2 cellular contexts compared by ENCODE assay signal in genomic region chr7:123681561-123681960, GRCh38.
TF ChIP-seq lines count a peak whose summit lies in the region.

No MANE protein-coding gene starts in this region.

TF ChIP-seq in IMR-90, 13 proteins besides CTCF, POLR2A, EP300 and RAD21:
- TF ChIP-seq USF2 (IDR thresholded peaks at IDR 0.05; ENCODE audit: low read depth, low read length): no peak
- no peak for TF ChIP-seq NFE2L2 (IDR thresholded peaks at IDR 0.05; ENCODE audit: low read depth, low read length)
- no peak for TF ChIP-seq CEBPB (IDR thresholded peaks at IDR 0.05; ENCODE audit: low read depth, low read length)
- no peak for TF ChIP-seq SMC3 (IDR thresholded peaks at IDR 0.05; ENCODE audit: low read depth, low read length)
- no peak for TF ChIP-seq FOS (IDR thresholded peaks at IDR 0.05; ENCODE audit: low read depth, low read length)
- no peak; the same call in 1 of the 2 replicates for TF ChIP-seq BHLHE40 (IDR thresholded peaks at IDR 0.05; ENCODE audit: low read depth, low read length)
- no peak for TF ChIP-seq MAFK (IDR thresholded peaks at IDR 0.05; ENCODE audit: low read depth, low read length)
- TF ChIP-seq RCOR1 (IDR thresholded peaks at IDR 0.05; ENCODE audit: insufficient replicate concordance, low read length): no peak
- no peak for TF ChIP-seq CHD1 (IDR thresholded peaks at IDR 0.05; ENCODE audit: low read depth, low read length)
- TF ChIP-seq MAZ (IDR thresholded peaks at IDR 0.05; ENCODE audit: borderline replicate concordance, low read depth, low read length): no peak
- TF ChIP-seq, protein P1, sequence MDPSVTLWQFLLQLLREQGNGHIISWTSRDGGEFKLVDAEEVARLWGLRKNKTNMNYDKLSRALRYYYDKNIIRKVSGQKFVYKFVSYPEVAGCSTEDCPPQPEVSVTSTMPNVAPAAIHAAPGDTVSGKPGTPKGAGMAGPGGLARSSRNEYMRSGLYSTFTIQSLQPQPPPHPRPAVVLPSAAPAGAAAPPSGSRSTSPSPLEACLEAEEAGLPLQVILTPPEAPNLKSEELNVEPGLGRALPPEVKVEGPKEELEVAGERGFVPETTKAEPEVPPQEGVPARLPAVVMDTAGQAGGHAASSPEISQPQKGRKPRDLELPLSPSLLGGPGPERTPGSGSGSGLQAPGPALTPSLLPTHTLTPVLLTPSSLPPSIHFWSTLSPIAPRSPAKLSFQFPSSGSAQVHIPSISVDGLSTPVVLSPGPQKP (IDR thresholded peaks at IDR 0.05; ENCODE audit: borderline replicate concordance, low read depth, low read length): no peak
- TF ChIP-seq MXI1 (IDR thresholded peaks at IDR 0.05; ENCODE audit: borderline replicate concordance, low read depth, low read length): no peak

TF ChIP-seq in liver, 16 proteins besides CTCF, POLR2A, EP300 and RAD21 (continued from another document):
- TF ChIP-seq ATF3 (IDR thresholded peaks at IDR 0.05) (peak; percentile 56), SP1 (IDR thresholded peaks at IDR 0.05) (peak; percentile 80), HNF4G (IDR thresholded peaks at IDR 0.05) (peak; percentile 23), JUND (IDR thresholded peaks at IDR 0.05) (peak; percentile 62 to 85), FOXA2 (IDR thresholded peaks at IDR 0.05) (peak; percentile 97), EGR1 (IDR thresholded peaks at IDR 0.05; ENCODE audit: low read depth in 2 of 2) (no peak), YY1 (IDR thresholded peaks at IDR 0.05) (peak; percentile 92), TAF1 (conservative IDR thresholded peaks at IDR 0.05) (no peak), FOXA1 (IDR thresholded peaks at IDR 0.05) (peak; percentile 96), RXRA (IDR thresholded peaks at IDR 0.05) (peak; percentile 91), REST (IDR thresholded peaks at IDR 0.05) (peak; percentile 61), GABPA (IDR thresholded peaks at IDR 0.05 in 1 of 2, conservative IDR thresholded peaks at IDR 0.05 in 1 of 2) (no peak), HNF4A (conservative IDR thresholded peaks at IDR 0.05) (peak; percentile 86 to 89), ZBTB33 (IDR thresholded peaks at IDR 0.05) (peak; percentile 76)
- TF ChIP-seq, protein P2, sequence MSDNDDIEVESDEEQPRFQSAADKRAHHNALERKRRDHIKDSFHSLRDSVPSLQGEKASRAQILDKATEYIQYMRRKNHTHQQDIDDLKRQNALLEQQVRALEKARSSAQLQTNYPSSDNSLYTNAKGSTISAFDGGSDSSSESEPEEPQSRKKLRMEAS (IDR thresholded peaks at IDR 0.05): peak; percentile 71
TF ChIP-seq in liver: peak in this region for 13.
